ENCODE assay signal across 8 cellular contexts in the genomic region with DNA sequence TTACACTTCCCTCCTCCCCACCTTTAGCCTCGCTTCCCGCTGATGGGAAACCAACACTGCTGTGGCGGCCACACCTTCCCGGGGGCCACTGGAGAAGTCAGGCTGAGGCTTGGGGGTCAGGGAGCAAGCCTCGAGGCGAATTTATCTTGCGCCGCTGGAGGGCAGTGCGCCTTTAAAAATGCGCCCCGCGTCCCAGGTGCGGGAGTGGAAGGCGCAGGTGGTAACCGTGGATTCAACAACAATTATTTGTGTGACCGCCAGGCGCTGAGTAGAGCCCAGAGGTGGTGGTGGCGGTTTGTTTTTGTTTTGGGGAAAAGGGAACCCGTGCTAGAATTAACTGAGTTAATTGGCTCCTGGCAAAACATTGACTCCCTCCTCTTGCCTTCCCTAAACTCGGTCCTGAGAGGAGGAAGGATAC. TPM values are rescaled to one million over a fixed set of nuclear protein-coding genes. Genes with fewer than 3 reads are reported as not detected.
DNase-seq lines count a peak whose midpoint lies in the region; TF ChIP-seq lines count a peak whose summit lies in the region.

No MANE protein-coding gene starts in this region.

- H3K27ac Mint-ChIP-seq in HFFc6 (no peak overlapping the region), nephron progenitor cell (no peak overlapping the region)

- 1% methylated on average over 19 of the region's 20 CpGs for WGBS in esophagus muscularis mucosa

- H3K27me3 ChIP-seq in esophagus muscularis mucosa (peaks cover 0 to 69% (median 37%) of the 10 kb centered on the region in 4 donors), tibial artery (peaks cover 5 to 64% of the 10 kb centered on the region in 2 donors)

- intact Hi-C loops in esophagus muscularis mucosa (cut with DNase I) (loop anchor here (10.0 kb wide), 1 partner anchor 394 kb away; no protein-coding TSS in a partner anchor), tibial artery (cut with DNase I; ENCODE audit: low total_unique reads) (loop anchor here (5.0 kb wide), 1 partner anchor 391 kb away; no protein-coding TSS in a partner anchor)

- H3K27ac ChIP-seq in C4-2B: no peak overlapping the region
- no peak overlapping the region for H3K27ac ChIP-seq in esophagus muscularis mucosa (replicated peaks in 1 of 4)
- no peak overlapping the region for H3K27ac ChIP-seq in tibial artery

- peaks cover 27 to 32% (median 29%) of the 10 kb centered on the region in 4 donors for H3K4me1 ChIP-seq in esophagus muscularis mucosa
- H3K4me1 ChIP-seq in tibial artery: peaks cover 0 to 28% (median 18%) of the 10 kb centered on the region in 4 donors

- no peak for TF ChIP-seq POLR2A in esophagus muscularis mucosa (IDR thresholded peaks at IDR 0.05; ENCODE audit: low read depth)

- H3K4me3 ChIP-seq in esophagus muscularis mucosa: peak overlapping the region in 3 of 4 donors; percentile 53 to 66 (median 55)
- peak overlapping the region in 1 of 2 donors; percentile 54 for H3K4me3 ChIP-seq in tibial artery

- peaks cover 17% of the 10 kb centered on the region for H3K4me1 Mint-ChIP-seq in HFFc6 (ENCODE audit: low read depth)
- peaks cover 22% of the 10 kb centered on the region for H3K4me1 Mint-ChIP-seq in nephron progenitor cell

- H3K4me3 Mint-ChIP-seq in HFFc6 (no peak overlapping the region; the same call in 1 of the 2 replicates), nephron progenitor cell (peak overlapping the region; percentile 76)

- no peaks in the 10 kb centered on the region for H3K9me3 Mint-ChIP-seq in HFFc6
- H3K9me3 Mint-ChIP-seq in nephron progenitor cell: no peaks in the 10 kb centered on the region

- no peak for TF ChIP-seq EP300 in esophagus muscularis mucosa (IDR thresholded peaks at IDR 0.05)

- H3K9me3 ChIP-seq in esophagus muscularis mucosa (no peaks in the 10 kb centered on the region), tibial artery (no peaks in the 10 kb centered on the region)

- H3K27me3 Mint-ChIP-seq in HFFc6 (ENCODE audit: insufficient read depth): peaks cover 32% of the 10 kb centered on the region
- peaks cover 89% of the 10 kb centered on the region for H3K27me3 Mint-ChIP-seq in nephron progenitor cell (ENCODE audit: low read depth, poor library complexity)

- H3K36me3 ChIP-seq in esophagus muscularis mucosa (no peaks in the 10 kb centered on the region), tibial artery (no peaks in the 10 kb centered on the region)

- DNase-seq in HFFc6: no peak
- peak; percentile 67 for DNase-seq in NCI-H510A treated with DMSO at 0.1 percent for 48 hours (lab: John Stamatoyannopoulos, UW)
- DNase-seq in activated T-cell treated with anti-CD3 and anti-CD28 coated beads for 24 hours (ENCODE audit: low read depth): peak; percentile 54
- no peak for DNase-seq in esophagus muscularis mucosa (ENCODE audit: extremely low spot score)
- peak; percentile 74 for DNase-seq in nephron progenitor cell
- no peak for DNase-seq in tibial artery
- no peak for DNase-seq in mesenteric fat pad (ENCODE audit: low spot score)

- peak; percentile 82 for TF ChIP-seq CTCF in C4-2B (conservative IDR thresholded peaks at IDR 0.05)
- TF ChIP-seq CTCF in HFFc6 (IDR thresholded peaks at IDR 0.05): peak; percentile 72
- peak; percentile 25 to 51 (median 28) for TF ChIP-seq CTCF in esophagus muscularis mucosa (IDR thresholded peaks at IDR 0.05)
- TF ChIP-seq CTCF in nephron progenitor cell (IDR thresholded peaks at IDR 0.05): peak; percentile 82
- TF ChIP-seq CTCF in tibial artery (IDR thresholded peaks at IDR 0.05): peak; percentile 8 to 42

- H3K36me3 Mint-ChIP-seq in HFFc6 (ENCODE audit: low read depth) (no peaks in the 10 kb centered on the region), nephron progenitor cell (ENCODE audit: low read depth) (no peaks in the 10 kb centered on the region)

RNA-seq across cellular contexts. Expression of a gene that starts 1.1 kb away (rescaled TPM):
- total RNA-seq in HFFc6 (2021; fragmentation: NEBNext Ultra II Directional; extraction: Animal tissue kit (Norgen Biotek cat#: 25700)): not detected
- total RNA-seq in esophagus muscularis mucosa: not detected
- total RNA-seq in mesenteric fat pad: not detected

RNA-seq across cellular contexts. Expression of a gene that starts 4.5 kb away (rescaled TPM):
- total RNA-seq in HFFc6 (2021; fragmentation: NEBNext Ultra II Directional; extraction: Animal tissue kit (Norgen Biotek cat#: 25700)): 10 to 100 TPM in 4 of 6 experiments, 1 to 10 TPM in 2; 8.5 to 11.7 (median 10.4) TPM
- total RNA-seq in esophagus muscularis mucosa: 10 to 100 TPM in 3 of 4 donors, 1 to 10 TPM in 1; 9.6 to 17.2 (median 12.8) TPM
- 10.8 TPM for total RNA-seq in mesenteric fat pad

RNA-seq across cellular contexts. Expression of a gene that starts 56.3 kb away (rescaled TPM):
- 10 to 100 TPM; 14.9 to 18.7 (median 17.7) TPM for total RNA-seq in HFFc6 (2021; fragmentation: NEBNext Ultra II Directional; extraction: Animal tissue kit (Norgen Biotek cat#: 25700))
- total RNA-seq in esophagus muscularis mucosa: 10 to 100 TPM; 44.1 to 46.9 (median 45.9) TPM
- 53.4 TPM for total RNA-seq in mesenteric fat pad

Comparison
In these comparisons a context has a peak if more than half of its experiments do, and no peak if none do; other contexts are left out.
1. CTCF ChIP-seq: peak in every context shown above with its lines; median percentile 82 in C4-2B; 82 in nephron progenitor cell; 72 in HFFc6; 28 in esophagus muscularis mucosa; 25 in tibial artery.
2. DNase-seq: peak in NCI-H510A treated with DMSO at 0.1 percent for 48 hours (single experiment), activated T-cell treated with anti-CD3 and anti-CD28 coated beads for 24 hours (single experiment) and nephron progenitor cell (single experiment); none in HFFc6 (single experiment), esophagus muscularis mucosa (single experiment), tibial artery (0 of 2) and mesenteric fat pad (single experiment).